ENCODE assay signal across 33 cellular contexts in the genomic region with DNA sequence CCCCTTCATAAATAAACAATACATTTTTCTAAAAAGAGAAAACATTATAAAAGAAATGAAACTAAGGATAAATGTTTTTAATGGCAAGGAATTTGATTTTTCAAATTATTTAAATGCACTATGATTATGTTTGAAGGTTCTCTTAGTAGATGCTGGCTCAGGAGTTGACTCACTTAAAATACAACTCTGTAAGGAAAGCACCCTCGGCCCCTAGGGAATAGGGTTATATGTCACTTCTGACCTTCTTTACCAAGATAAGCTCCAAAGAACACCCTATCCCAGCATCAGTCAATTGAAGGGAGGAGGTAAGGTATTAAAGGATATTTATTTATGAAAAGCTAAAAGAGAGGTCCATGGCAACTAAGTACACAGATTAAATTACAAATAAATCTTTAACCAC.
"Had no signal": no experiment of that assay in that cellular context is flagged by ENCODE, and none has a peak within 500 bp of the region (broad histone marks: within the 10 kb centered on the region; RNA-seq: fewer than 3 reads in every experiment).

No MANE protein-coding gene starts in this region.

- H3K9me3 Mint-ChIP-seq: activated CD4-positive, alpha-beta memory T cell treated with anti-CD3 and anti-CD28 coated beads for 36 hours; activated CD4-positive, alpha-beta T cell treated with anti-CD3 and anti-CD28 coated beads, Interleukin-2, amount 10 ng/mL, durations not matched to agents 24 days and 14 days; activated naive CD4-positive, alpha-beta T cell treated with anti-CD3 and anti-CD28 coated beads for 36 hours; activated naive CD8-positive, alpha-beta T cell treated with anti-CD3 and anti-CD28 coated beads for 36 hours; activated T-helper 1 cell treated with anti-CD3 and anti-CD28 coated beads, Interleukin-12 subunit alpha, Interleukin-12 subunit beta, Interleukin-2, Interleukin-4 antibody, amounts not matched to agents 30 ng/mL and 10 ng/mL and 1 ng/mL, durations not matched to agents 14 hours and 24 hours and 36 hours; neural progenitor cell; stimulated activated effector memory CD8-positive, alpha-beta T cell treated with anti-CD3 and anti-CD28 coated beads, Interleukin-12 subunit alpha, Interleukin-12 subunit beta, amount 100 ng/mL, for 72 hours had no signal

- H3K36me3 ChIP-seq: adrenal gland, esophagus muscularis mucosa, heart right ventricle, left lung, lower lobe of right lung, neural progenitor cell, sigmoid colon, stomach, thyroid gland, upper lobe of right lung had no signal

- ATAC-seq: body of pancreas; foreskin keratinocyte; left lung; lower lobe of right lung; natural killer cell; psoas muscle; stimulated activated effector memory CD8-positive, alpha-beta T cell treated with anti-CD3 and anti-CD28 coated beads, Interleukin-12 subunit alpha, Interleukin-12 subunit beta, amount 100 ng/mL, for 72 hours; upper lobe of right lung had no signal

- H3K27me3 ChIP-seq: adrenal gland, body of pancreas, thyroid gland had no signal

- H3K4me3 ChIP-seq: adrenal gland, body of pancreas, esophagus muscularis mucosa, heart right ventricle, left lung, lower lobe of right lung, neural progenitor cell, psoas muscle, sigmoid colon, stomach, thyroid gland, upper lobe of right lung had no signal

- H3K27ac Mint-ChIP-seq: activated CD4-positive, alpha-beta memory T cell treated with anti-CD3 and anti-CD28 coated beads for 36 hours; activated CD4-positive, alpha-beta T cell treated with anti-CD3 and anti-CD28 coated beads, Interleukin-2, amount 10 ng/mL, durations not matched to agents 24 days and 14 days; activated naive CD4-positive, alpha-beta T cell treated with anti-CD3 and anti-CD28 coated beads for 36 hours; activated naive CD8-positive, alpha-beta T cell treated with anti-CD3 and anti-CD28 coated beads for 36 hours; activated T-helper 1 cell treated with anti-CD3 and anti-CD28 coated beads, Interleukin-12 subunit alpha, Interleukin-12 subunit beta, Interleukin-2, Interleukin-4 antibody, amounts not matched to agents 30 ng/mL and 10 ng/mL and 1 ng/mL, durations not matched to agents 14 hours and 24 hours and 36 hours; natural killer cell; neural progenitor cell; stimulated activated effector memory CD8-positive, alpha-beta T cell treated with anti-CD3 and anti-CD28 coated beads, Interleukin-12 subunit alpha, Interleukin-12 subunit beta, amount 100 ng/mL, for 72 hours had no signal

- H3K36me3 Mint-ChIP-seq: activated CD4-positive, alpha-beta memory T cell treated with anti-CD3 and anti-CD28 coated beads for 36 hours; activated naive CD8-positive, alpha-beta T cell treated with anti-CD3 and anti-CD28 coated beads for 36 hours; natural killer cell; neural progenitor cell; stimulated activated effector memory CD8-positive, alpha-beta T cell treated with anti-CD3 and anti-CD28 coated beads, Interleukin-12 subunit alpha, Interleukin-12 subunit beta, amount 100 ng/mL, for 72 hours had no signal

- H3K27ac ChIP-seq: adrenal gland, body of pancreas, esophagus muscularis mucosa, foreskin keratinocyte, heart right ventricle, left lung, lower lobe of right lung, neural progenitor cell, parathyroid adenoma, psoas muscle, sigmoid colon, stomach, thyroid gland, upper lobe of right lung had no signal

- H3K4me3 Mint-ChIP-seq: activated CD4-positive, alpha-beta memory T cell treated with anti-CD3 and anti-CD28 coated beads for 36 hours; activated CD4-positive, alpha-beta T cell treated with anti-CD3 and anti-CD28 coated beads, Interleukin-2, amount 10 ng/mL, durations not matched to agents 24 days and 14 days; activated naive CD4-positive, alpha-beta T cell treated with anti-CD3 and anti-CD28 coated beads for 36 hours; activated naive CD8-positive, alpha-beta T cell treated with anti-CD3 and anti-CD28 coated beads for 36 hours; activated T-helper 1 cell treated with anti-CD3 and anti-CD28 coated beads, Interleukin-12 subunit alpha, Interleukin-12 subunit beta, Interleukin-2, Interleukin-4 antibody, amounts not matched to agents 30 ng/mL and 10 ng/mL and 1 ng/mL, durations not matched to agents 14 hours and 24 hours and 36 hours; natural killer cell; neural progenitor cell; stimulated activated effector memory CD8-positive, alpha-beta T cell treated with anti-CD3 and anti-CD28 coated beads, Interleukin-12 subunit alpha, Interleukin-12 subunit beta, amount 100 ng/mL, for 72 hours had no signal

- H3K9me3 ChIP-seq: adrenal gland, body of pancreas, esophagus muscularis mucosa, heart right ventricle, left lung, lower lobe of right lung, psoas muscle, sigmoid colon, stomach, thyroid gland, upper lobe of right lung had no signal

- H3K4me1 Mint-ChIP-seq: activated CD4-positive, alpha-beta T cell treated with anti-CD3 and anti-CD28 coated beads, Interleukin-2, amount 10 ng/mL, durations not matched to agents 24 days and 14 days; activated naive CD8-positive, alpha-beta T cell treated with anti-CD3 and anti-CD28 coated beads for 36 hours; natural killer cell; neural progenitor cell; stimulated activated effector memory CD8-positive, alpha-beta T cell treated with anti-CD3 and anti-CD28 coated beads, Interleukin-12 subunit alpha, Interleukin-12 subunit beta, amount 100 ng/mL, for 72 hours had no signal

- DNase-seq: activated CD4-positive, alpha-beta memory T cell treated with anti-CD3 and anti-CD28 coated beads for 36 hours; activated CD4-positive, alpha-beta T cell treated with anti-CD3 and anti-CD28 coated beads, Interleukin-2, amount 10 ng/mL, durations not matched to agents 24 days and 14 days; activated CD4-positive, CD25-positive, alpha-beta regulatory T cell treated with anti-CD3 and anti-CD28 coated beads, Interleukin-2, amount 50 U/mL, for 72 hours; activated CD8-positive, alpha-beta memory T cell treated with anti-CD3 and anti-CD28 coated beads, Interleukin-2, amount 50 U/mL, for 4 hours; activated effector memory CD4-positive, alpha-beta T cell treated with anti-CD3 and anti-CD28 coated beads, Interleukin-2, amount 50 U/mL, for 16 hours; activated naive CD4-positive, alpha-beta T cell treated with anti-CD3 and anti-CD28 coated beads for 36 hours; activated naive CD8-positive, alpha-beta T cell treated with anti-CD3 and anti-CD28 coated beads for 36 hours; activated T-cell treated with anti-CD3 and anti-CD28 coated beads, Interleukin-2, amount 50 U/mL, for 1 hour; adrenal gland; aorta; body of pancreas; dermis blood vessel endothelial cell; effector CD4-positive, alpha-beta T cell; foreskin keratinocyte; heart right ventricle; kidney glomerular epithelial cell; left lung; lower lobe of right lung; mesendoderm; natural killer cell; occipital lobe; psoas muscle; sigmoid colon; small intestine; stimulated activated CD4-positive, alpha-beta T cell treated with anti-CD3 and anti-CD28 coated beads, Interleukin-4, amount 100 ng/mL, for 24 hours; stomach; thyroid gland; upper lobe of right lung had no signal
